ENCODE assay signal across 11 cellular contexts in genomic region chr10:124678566-124679240, GRCh38.
DNase-seq lines count a peak whose midpoint lies in the region; ATAC-seq and TF ChIP-seq lines count a peak whose summit lies in the region.
"Had no signal": no experiment of that assay in that cellular context is flagged by ENCODE, and none has a peak within 500 bp of the region (broad histone marks: within the 10 kb centered on the region; RNA-seq: fewer than 3 reads in every experiment).

No MANE protein-coding gene starts in this region.

- H3K36me3 ChIP-seq in right atrium auricular region: peaks cover 16% of the 10 kb centered on the region
- H3K36me3 ChIP-seq in prostate gland: peaks cover 5 to 8% of the 10 kb centered on the region in 2 donors

- no peaks in the 10 kb centered on the region for H3K9me3 ChIP-seq in right atrium auricular region
- no peaks in the 10 kb centered on the region for H3K9me3 ChIP-seq in prostate gland

- H3K36me3 Mint-ChIP-seq in activated T-cell treated with anti-CD3 and anti-CD28 coated beads, Interleukin-2, amount 50 U/mL, for 4 hours (ENCODE audit: insufficient read depth): peaks cover 23% of the 10 kb centered on the region
- peaks cover 27% of the 10 kb centered on the region for H3K36me3 Mint-ChIP-seq in stimulated activated naive CD8-positive, alpha-beta T cell treated with anti-CD3 and anti-CD28 coated beads, Interleukin-15, Interleukin-2, amounts not matched to agents 100 ng/mL and 50 ng/mL, for 24 hours (ENCODE audit: low read depth)

- WGBS in prostate gland: 76% methylated on average over 12 of the region's 12 CpGs

- no peaks in the 10 kb centered on the region for H3K27me3 Mint-ChIP-seq in activated T-cell treated with anti-CD3 and anti-CD28 coated beads, Interleukin-2, amount 50 U/mL, for 4 hours (ENCODE audit: low read depth)
- no peaks in the 10 kb centered on the region for H3K27me3 Mint-ChIP-seq in stimulated activated naive CD8-positive, alpha-beta T cell treated with anti-CD3 and anti-CD28 coated beads, Interleukin-15, Interleukin-2, amounts not matched to agents 100 ng/mL and 50 ng/mL, for 24 hours

- DNase-seq in T follicular helper cell (ENCODE audit: low read depth) (peak; percentile 46), right atrium auricular region (ENCODE audit: low spot score) (no peak), LoVo (ENCODE audit: low spot score) (no peak), hepatic stellate cell (ENCODE audit: low spot score) (no peak), prostate gland (ENCODE audit: low spot score) (no peak)
- DNase-seq in activated T-cell treated with anti-CD3 and anti-CD28 coated beads, Interleukin-2, amount 50 U/mL, for 4 hours: peak; percentile 22
- DNase-seq in effector CD8-positive, alpha-beta T cell (lab: John Stamatoyannopoulos, UW): no peak
- DNase-seq: NCI-H2029 treated with DMSO at 0.1 percent for 48 hours, trophoblast cell had no signal

- no peak for TF ChIP-seq CTCF in right atrium auricular region (IDR thresholded peaks at IDR 0.05)
- no peak for TF ChIP-seq CTCF in prostate gland (IDR thresholded peaks at IDR 0.05)

- intact Hi-C loops in prostate gland (cut with DNase I): no loop called here

- H3K4me1 ChIP-seq in right atrium auricular region: peaks cover 0 to 98% of the 10 kb centered on the region in 2 donors
- H3K4me1 ChIP-seq in prostate gland (replicated peaks): no peaks in the 10 kb centered on the region

- H3K4me3 Mint-ChIP-seq in activated T-cell treated with anti-CD3 and anti-CD28 coated beads, Interleukin-2, amount 50 U/mL, for 4 hours: peak overlapping the region; percentile 64
- H3K4me3 Mint-ChIP-seq in stimulated activated naive CD8-positive, alpha-beta T cell treated with anti-CD3 and anti-CD28 coated beads, Interleukin-15, Interleukin-2, amounts not matched to agents 100 ng/mL and 50 ng/mL, for 24 hours: peak overlapping the region; percentile 37

- ATAC-seq in activated T-cell treated with anti-CD3 and anti-CD28 coated beads, Interleukin-2, amount 50 U/mL, for 4 hours: peak; percentile 58 to 63
- ATAC-seq: left lobe of liver had no signal

- H3K4me1 Mint-ChIP-seq in activated T-cell treated with anti-CD3 and anti-CD28 coated beads, Interleukin-2, amount 50 U/mL, for 4 hours (ENCODE audit: low read depth): peaks cover 91% of the 10 kb centered on the region
- H3K4me1 Mint-ChIP-seq in stimulated activated naive CD8-positive, alpha-beta T cell treated with anti-CD3 and anti-CD28 coated beads, Interleukin-15, Interleukin-2, amounts not matched to agents 100 ng/mL and 50 ng/mL, for 24 hours (ENCODE audit: low read depth): peaks cover 80% of the 10 kb centered on the region

- no peak for TF ChIP-seq POLR2A in prostate gland (IDR thresholded peaks at IDR 0.05)

- no peaks in the 10 kb centered on the region for H3K9me3 Mint-ChIP-seq in activated T-cell treated with anti-CD3 and anti-CD28 coated beads, Interleukin-2, amount 50 U/mL, for 4 hours
- no peaks in the 10 kb centered on the region for H3K9me3 Mint-ChIP-seq in stimulated activated naive CD8-positive, alpha-beta T cell treated with anti-CD3 and anti-CD28 coated beads, Interleukin-15, Interleukin-2, amounts not matched to agents 100 ng/mL and 50 ng/mL, for 24 hours

- H3K27me3 ChIP-seq in right atrium auricular region (no peaks in the 10 kb centered on the region), prostate gland (replicated peaks; ENCODE audit: insufficient read depth) (no peaks in the 10 kb centered on the region)

- H3K27ac Mint-ChIP-seq in stimulated activated naive CD8-positive, alpha-beta T cell treated with anti-CD3 and anti-CD28 coated beads, Interleukin-15, Interleukin-2, amounts not matched to agents 100 ng/mL and 50 ng/mL, for 24 hours: peak overlapping the region; percentile 55

- H3K27ac ChIP-seq in right atrium auricular region (peak overlapping the region; percentile 83 to 87), prostate gland (no peak overlapping the region)

- no peak overlapping the region for H3K4me3 ChIP-seq in right atrium auricular region
- H3K4me3 ChIP-seq in prostate gland: no peak overlapping the region

Comparison
In these comparisons a context has a peak if more than half of its experiments do, and no peak if none do; other contexts are left out.
1. DNase-seq: peak in T follicular helper cell (single experiment) and activated T-cell treated with anti-CD3 and anti-CD28 coated beads, Interleukin-2, amount 50 U/mL, for 4 hours (single experiment); none in right atrium auricular region (single experiment), LoVo (single experiment), hepatic stellate cell (single experiment), effector CD8-positive, alpha-beta T cell (single experiment) and prostate gland (single experiment).
2. H3K27ac ChIP-seq: peak in right atrium auricular region (2 of 2); none in prostate gland (0 of 2).